12 cellular contexts compared by ENCODE assay signal in the genomic region with DNA sequence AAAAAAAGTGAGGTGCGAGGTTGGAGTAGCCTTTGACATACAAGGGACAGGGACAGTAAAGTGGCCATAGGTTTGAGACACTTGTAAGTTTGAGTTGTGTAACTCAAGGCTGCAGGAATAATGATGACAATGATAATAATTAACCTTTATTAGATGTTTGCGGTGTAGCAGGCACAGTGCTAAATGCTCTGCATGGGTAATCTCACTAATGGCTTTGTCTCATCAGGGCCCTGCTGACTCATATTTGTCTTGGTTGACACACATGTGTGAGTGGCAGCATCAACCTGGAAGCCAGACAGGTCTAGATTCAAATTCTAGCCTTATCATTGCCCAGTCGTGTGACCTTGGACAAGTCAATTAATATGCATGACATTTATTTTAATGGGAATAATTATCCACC.
DNase-seq lines count a peak whose midpoint lies in the region; ATAC-seq, FAIRE-seq and TF ChIP-seq lines count a peak whose summit lies in the region.
"Had no signal": no experiment of that assay in that cellular context is flagged by ENCODE, and none has a peak within 500 bp of the region (broad histone marks: within the 10 kb centered on the region; RNA-seq: fewer than 3 reads in every experiment).

No MANE protein-coding gene starts in this region.

- intact Hi-C loops in activated CD4-positive, alpha-beta T cell treated with anti-CD3 and anti-CD28 coated beads for 36 hours (cut with DNase I, micrococcal nuclease), result no loop called here

- H3K4me3 ChIP-seq in epithelial cell of proximal tubule (ENCODE audit: low read depth, low read length), result no peak overlapping the region

- FAIRE-seq in HTR-8/SVneo (lab: Jason Lieb, UNC), result no peak
- FAIRE-seq: bronchial epithelial cell, keratinocyte had no signal

- H3K4me1 Mint-ChIP-seq in activated CD8-positive, alpha-beta memory T cell treated with anti-CD3 and anti-CD28 coated beads, Interleukin-2, amount 10 ng/mL, durations not matched to agents 7 days and 5 days, result no peaks in the 10 kb centered on the region
- H3K4me1 Mint-ChIP-seq in activated CD4-positive, alpha-beta T cell treated with anti-CD3 and anti-CD28 coated beads for 36 hours, result no peaks in the 10 kb centered on the region

- H3K9me3 Mint-ChIP-seq in activated CD8-positive, alpha-beta memory T cell treated with anti-CD3 and anti-CD28 coated beads, Interleukin-2, amount 10 ng/mL, durations not matched to agents 7 days and 5 days (ENCODE audit: low read depth), result no peaks in the 10 kb centered on the region
- no peaks in the 10 kb centered on the region for H3K9me3 Mint-ChIP-seq in activated CD4-positive, alpha-beta T cell treated with anti-CD3 and anti-CD28 coated beads for 36 hours (ENCODE audit: low read depth)
- H3K9me3 Mint-ChIP-seq: activated T-cell treated with anti-CD3 and anti-CD28 coated beads, Interleukin-2, amount 50 U/mL, for 72 hours had no signal

- no peak overlapping the region for H3K27ac Mint-ChIP-seq in activated CD8-positive, alpha-beta memory T cell treated with anti-CD3 and anti-CD28 coated beads, Interleukin-2, amount 10 ng/mL, durations not matched to agents 7 days and 5 days
- no peak overlapping the region for H3K27ac Mint-ChIP-seq in activated CD4-positive, alpha-beta T cell treated with anti-CD3 and anti-CD28 coated beads for 36 hours
- H3K27ac Mint-ChIP-seq: activated T-cell treated with anti-CD3 and anti-CD28 coated beads, Interleukin-2, amount 50 U/mL, for 72 hours had no signal

- H3K36me3 Mint-ChIP-seq in activated CD8-positive, alpha-beta memory T cell treated with anti-CD3 and anti-CD28 coated beads, Interleukin-2, amount 10 ng/mL, durations not matched to agents 7 days and 5 days, result no peaks in the 10 kb centered on the region
- H3K36me3 Mint-ChIP-seq in activated CD4-positive, alpha-beta T cell treated with anti-CD3 and anti-CD28 coated beads for 36 hours (ENCODE audit: low read depth), result no peaks in the 10 kb centered on the region

- no peak overlapping the region for H3K4me3 Mint-ChIP-seq in activated CD8-positive, alpha-beta memory T cell treated with anti-CD3 and anti-CD28 coated beads, Interleukin-2, amount 10 ng/mL, durations not matched to agents 7 days and 5 days
- H3K4me3 Mint-ChIP-seq in activated CD4-positive, alpha-beta T cell treated with anti-CD3 and anti-CD28 coated beads for 36 hours, result no peak overlapping the region
- H3K4me3 Mint-ChIP-seq: activated T-cell treated with anti-CD3 and anti-CD28 coated beads, Interleukin-2, amount 50 U/mL, for 72 hours had no signal

- ATAC-seq in GM18861 (IDR thresholded peaks at IDR 0.05; ENCODE audit: unreplicated experiment) (peak; percentile 100), GM21423 (IDR thresholded peaks at IDR 0.05; ENCODE audit: unreplicated experiment) (peak; percentile 93), HG03060 (IDR thresholded peaks at IDR 0.05; ENCODE audit: low read depth, unreplicated experiment) (peak; percentile 95)
- ATAC-seq in activated CD8-positive, alpha-beta memory T cell treated with anti-CD3 and anti-CD28 coated beads, Interleukin-2, amount 10 ng/mL, durations not matched to agents 7 days and 5 days, result no peak
- ATAC-seq in activated CD4-positive, alpha-beta T cell treated with anti-CD3 and anti-CD28 coated beads for 36 hours, result no peak
- ATAC-seq: activated T-cell treated with anti-CD3 and anti-CD28 coated beads, Interleukin-2, amount 50 U/mL, for 72 hours had no signal

- CTCF ChIA-PET in activated CD8-positive, alpha-beta memory T cell treated with anti-CD3 and anti-CD28 coated beads, Interleukin-2, amount 10 ng/mL, durations not matched to agents 7 days and 5 days (lab: Charles Lee), result no interaction called here
- CTCF ChIA-PET in activated CD4-positive, alpha-beta T cell treated with anti-CD3 and anti-CD28 coated beads for 36 hours (lab: Charles Lee), result no interaction called here

- no peak for TF ChIP-seq CTCF in epithelial cell of proximal tubule (conservative IDR thresholded peaks at IDR 0.05; ENCODE audit: low read depth, low read length)

- DNase-seq in epithelial cell of proximal tubule (ENCODE audit: low read depth) (peak; percentile 63), T-helper 2 cell (no peak), HTR-8/SVneo (ENCODE audit: insufficient read length, low spot score) (no peak)
- DNase-seq in activated CD8-positive, alpha-beta memory T cell treated with anti-CD3 and anti-CD28 coated beads, Interleukin-2, amount 10 ng/mL, durations not matched to agents 7 days and 5 days, result no peak
- DNase-seq in activated CD4-positive, alpha-beta T cell treated with anti-CD3 and anti-CD28 coated beads for 36 hours, result no peak
- DNase-seq: activated T-cell treated with anti-CD3 and anti-CD28 coated beads, Interleukin-2, amount 50 U/mL, for 72 hours; nucleus accumbens had no signal

- POLR2A ChIA-PET in activated CD4-positive, alpha-beta T cell treated with anti-CD3 and anti-CD28 coated beads for 36 hours (lab: Charles Lee), result interaction anchor here (0.6 kb wide), 1 partner anchor 829 kb away, joined by 8 read pairs; no protein-coding TSS in a partner anchor

- H3K27me3 Mint-ChIP-seq in activated CD8-positive, alpha-beta memory T cell treated with anti-CD3 and anti-CD28 coated beads, Interleukin-2, amount 10 ng/mL, durations not matched to agents 7 days and 5 days, result no peaks in the 10 kb centered on the region
- no peaks in the 10 kb centered on the region for H3K27me3 Mint-ChIP-seq in activated CD4-positive, alpha-beta T cell treated with anti-CD3 and anti-CD28 coated beads for 36 hours

Comparison
In these comparisons a context has a peak if more than half of its experiments do, and no peak if none do; other contexts are left out.
1. ATAC-seq: peak in GM18861 (single experiment), GM21423 (single experiment) and HG03060 (single experiment); none in activated CD8-positive, alpha-beta memory T cell treated with anti-CD3 and anti-CD28 coated beads, Interleukin-2, amount 10 ng/mL, durations not matched to agents 7 days and 5 days (single experiment) and activated CD4-positive, alpha-beta T cell treated with anti-CD3 and anti-CD28 coated beads for 36 hours (single experiment).